Comparison of ENCODE assay signal across 10 cellular contexts in the genomic region with DNA sequence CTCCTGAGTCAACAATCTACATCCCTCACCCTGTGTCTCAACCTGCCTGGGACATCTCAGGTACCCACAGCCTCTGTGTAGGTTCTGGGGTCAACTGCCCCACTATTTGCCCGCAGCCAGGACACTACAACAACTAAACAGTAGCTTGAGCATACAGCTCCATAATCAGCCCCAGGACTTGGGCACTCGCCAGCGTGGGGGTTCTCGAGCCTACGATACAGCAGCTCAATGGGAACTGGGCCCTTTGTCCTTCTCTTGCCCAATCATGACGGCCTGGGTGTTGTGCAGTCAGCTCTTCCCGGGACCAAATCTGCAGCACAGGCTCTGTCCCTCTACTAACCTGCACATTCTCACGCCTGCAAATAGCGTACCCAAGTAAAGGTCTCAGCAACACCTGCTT. TPM values are rescaled to one million over a fixed set of nuclear protein-coding genes. Genes with fewer than 3 reads are reported as not detected.
DNase-seq lines count a peak whose midpoint lies in the region; ATAC-seq lines count a peak whose summit lies in the region.
"Had no signal": no experiment of that assay in that cellular context is flagged by ENCODE, and none has a peak within 500 bp of the region (broad histone marks: within the 10 kb centered on the region; RNA-seq: fewer than 3 reads in every experiment).

No MANE protein-coding gene starts in this region.

- H3K27me3 ChIP-seq in iPS-20b (ENCODE audit: insufficient read depth, low read length), result no peaks in the 10 kb centered on the region
- H3K27me3 ChIP-seq in subcutaneous abdominal adipose tissue (ENCODE audit: control insufficient read depth in 5 of 5, insufficient read depth in 4 of 5, low read length in 5 of 5), result no peaks in the 10 kb centered on the region

- H3K27ac ChIP-seq in iPS-20b (ENCODE audit: low read length), result no peak overlapping the region
- no peak overlapping the region for H3K27ac ChIP-seq in subcutaneous abdominal adipose tissue (ENCODE audit: low read depth, low read length)
- H3K27ac ChIP-seq: epithelial cell of prostate had no signal

- DNase-seq in activated naive CD4-positive, alpha-beta T cell treated with anti-CD3 and anti-CD28 coated beads, Interleukin-2, amount 50 U/mL, for 16 hours, result no peak
- no peak for DNase-seq in activated CD4-positive, alpha-beta memory T cell treated with anti-CD3 and anti-CD28 coated beads, Interleukin-2, amount 10 ng/mL, durations not matched to agents 7 days and 5 days
- DNase-seq in NCI-H1105 (lab: John Stamatoyannopoulos, UW) (no peak), SHP77 treated with DMSO at 0.1 percent for 48 hours (lab: John Stamatoyannopoulos, UW) (no peak)

- POLR2A ChIA-PET in activated CD4-positive, alpha-beta memory T cell treated with anti-CD3 and anti-CD28 coated beads, Interleukin-2, amount 10 ng/mL, durations not matched to agents 7 days and 5 days (lab: Charles Lee), result interaction anchor here (1.4 to 2.4 kb wide), 4 partner anchors 8 to 284 kb away, joined by 5 to 11 read pairs (median 8); partner anchors contain the start of gene ZNF235

- H3K4me3 Mint-ChIP-seq in activated naive CD4-positive, alpha-beta T cell treated with anti-CD3 and anti-CD28 coated beads, Interleukin-2, amount 50 U/mL, for 24 hours, result peak overlapping the region; percentile 96
- peak overlapping the region; percentile 97 for H3K4me3 Mint-ChIP-seq in activated CD4-positive, alpha-beta memory T cell treated with anti-CD3 and anti-CD28 coated beads, Interleukin-2, amount 10 ng/mL, durations not matched to agents 7 days and 5 days

- H3K4me1 ChIP-seq in iPS-20b (ENCODE audit: insufficient read depth, low read length) (0 out of 2 replicates have a peak, but pooled peaks cover 3% of the 10 kb centered on the region), subcutaneous abdominal adipose tissue (ENCODE audit: control insufficient read depth in 5 of 5, insufficient read depth in 5 of 5, low read length in 5 of 5) (peaks cover 6 to 24% (median 21%) of the 10 kb centered on the region in 5 donors)

- CTCF ChIA-PET in activated CD4-positive, alpha-beta memory T cell treated with anti-CD3 and anti-CD28 coated beads, Interleukin-2, amount 10 ng/mL, durations not matched to agents 7 days and 5 days (lab: Charles Lee), result interaction anchor here (0.6 kb wide), 1 partner anchor 190 kb away, joined by 4 read pairs; no protein-coding TSS in a partner anchor

- ATAC-seq in HG02588 (IDR thresholded peaks at IDR 0.05; ENCODE audit: unreplicated experiment), result no peak

- H3K36me3 ChIP-seq in iPS-20b (ENCODE audit: insufficient read depth, low read depth, low read length) (peaks cover 38% of the 10 kb centered on the region), subcutaneous abdominal adipose tissue (ENCODE audit: control insufficient read depth in 5 of 5, insufficient read depth in 5 of 5, low read length in 5 of 5) (peaks cover 8 to 38% (median 33%) of the 10 kb centered on the region in 5 donors)

- peak overlapping the region; percentile 95 for H3K4me3 ChIP-seq in iPS-20b (ENCODE audit: low read length)
- H3K4me3 ChIP-seq in subcutaneous abdominal adipose tissue (ENCODE audit: low read depth in 1 of 5, low read length in 5 of 5), result peak overlapping the region; percentile 79 to 98 (median 89)

- H3K9me3 ChIP-seq in iPS-20b (ENCODE audit: insufficient read depth, low read depth, low read length), result peaks cover 73% of the 10 kb centered on the region
- H3K9me3 ChIP-seq in subcutaneous abdominal adipose tissue (ENCODE audit: control insufficient read depth in 5 of 5, low read length in 5 of 5), result peaks cover 16 to 54% (median 48%) of the 10 kb centered on the region in 5 donors

- peaks cover 33% of the 10 kb centered on the region for H3K9me3 Mint-ChIP-seq in activated naive CD4-positive, alpha-beta T cell treated with anti-CD3 and anti-CD28 coated beads, Interleukin-2, amount 50 U/mL, for 24 hours
- H3K9me3 Mint-ChIP-seq in activated CD4-positive, alpha-beta memory T cell treated with anti-CD3 and anti-CD28 coated beads, Interleukin-2, amount 10 ng/mL, durations not matched to agents 7 days and 5 days, result peaks cover 59% of the 10 kb centered on the region

- H3K9ac ChIP-seq in iPS-20b (ENCODE audit: low read depth, low read length) (no peak overlapping the region; the same call in 1 of the 2 replicates), subcutaneous abdominal adipose tissue (ENCODE audit: low read length in 5 of 5) (no peak overlapping the region)

- peaks cover 48% of the 10 kb centered on the region for H3K4me1 Mint-ChIP-seq in activated naive CD4-positive, alpha-beta T cell treated with anti-CD3 and anti-CD28 coated beads, Interleukin-2, amount 50 U/mL, for 24 hours
- peaks cover 37% of the 10 kb centered on the region for H3K4me1 Mint-ChIP-seq in activated CD4-positive, alpha-beta memory T cell treated with anti-CD3 and anti-CD28 coated beads, Interleukin-2, amount 10 ng/mL, durations not matched to agents 7 days and 5 days

- peaks cover 56% of the 10 kb centered on the region for H3K36me3 Mint-ChIP-seq in activated naive CD4-positive, alpha-beta T cell treated with anti-CD3 and anti-CD28 coated beads, Interleukin-2, amount 50 U/mL, for 24 hours
- H3K36me3 Mint-ChIP-seq in activated CD4-positive, alpha-beta memory T cell treated with anti-CD3 and anti-CD28 coated beads, Interleukin-2, amount 10 ng/mL, durations not matched to agents 7 days and 5 days (ENCODE audit: low read depth), result peaks cover 68% of the 10 kb centered on the region

- H3K27me3 Mint-ChIP-seq in activated naive CD4-positive, alpha-beta T cell treated with anti-CD3 and anti-CD28 coated beads, Interleukin-2, amount 50 U/mL, for 24 hours, result peaks cover 3% of the 10 kb centered on the region
- no peaks in the 10 kb centered on the region for H3K27me3 Mint-ChIP-seq in activated CD4-positive, alpha-beta memory T cell treated with anti-CD3 and anti-CD28 coated beads, Interleukin-2, amount 10 ng/mL, durations not matched to agents 7 days and 5 days

- no peak overlapping the region for H3K27ac Mint-ChIP-seq in activated naive CD4-positive, alpha-beta T cell treated with anti-CD3 and anti-CD28 coated beads, Interleukin-2, amount 50 U/mL, for 24 hours
- no peak overlapping the region for H3K27ac Mint-ChIP-seq in activated CD4-positive, alpha-beta memory T cell treated with anti-CD3 and anti-CD28 coated beads, Interleukin-2, amount 10 ng/mL, durations not matched to agents 7 days and 5 days

RNA-seq across cellular contexts. Expression of gene ZNF180, which starts 1.3 kb away (rescaled TPM):
- 10 to 100 TPM in 1 of 2 experiments, 1 to 10 TPM in 1; 9.7 to 11.0 TPM for total RNA-seq in activated CD4-positive, alpha-beta memory T cell treated with anti-CD3 and anti-CD28 coated beads, Interleukin-2, amount 10 ng/mL, durations not matched to agents 7 days and 5 days

RNA-seq across cellular contexts. Expression of gene CEACAM20, which starts 30.5 kb away (rescaled TPM):
- not detected for total RNA-seq in activated CD4-positive, alpha-beta memory T cell treated with anti-CD3 and anti-CD28 coated beads, Interleukin-2, amount 10 ng/mL, durations not matched to agents 7 days and 5 days
- total RNA-seq: renal cortical epithelial cell had no signal

RNA-seq across cellular contexts. Expression of gene ZNF229, which starts 50.7 kb away (rescaled TPM):
- under 1 TPM; 0.05 to 0.55 TPM for total RNA-seq in activated CD4-positive, alpha-beta memory T cell treated with anti-CD3 and anti-CD28 coated beads, Interleukin-2, amount 10 ng/mL, durations not matched to agents 7 days and 5 days
